21 cellular contexts compared by ENCODE assay signal in genomic region chr16:27472091-27473020, GRCh38.
A peak's percentile ranks its signal among the peaks of the same experiment; 100 is the strongest.
DNase-seq lines count a peak whose midpoint lies in the region; ATAC-seq and TF ChIP-seq lines count a peak whose summit lies in the region.
"Had no signal": no experiment of that assay in that cellular context is flagged by ENCODE, and none has a peak within 500 bp of the region (broad histone marks: within the 10 kb centered on the region; RNA-seq: fewer than 3 reads in every experiment).

No MANE protein-coding gene starts in this region.

- no peak overlapping the region for H3K4me3 Mint-ChIP-seq in activated T-cell treated with anti-CD3 and anti-CD28 coated beads, Interleukin-2, amount 50 U/mL, for 24 hours
- no peak overlapping the region for H3K4me3 Mint-ChIP-seq in T-helper 17 cell
- H3K4me3 Mint-ChIP-seq: nephron had no signal

- peaks cover 15% of the 10 kb centered on the region for H3F3A ChIP-seq in GM23248 (ENCODE audit: insufficient read depth)

- H3K4me2 ChIP-seq in skeletal muscle satellite cell (ENCODE audit: low read length) (no peak overlapping the region), GM23248 (ENCODE audit: unreplicated experiment) (no peak overlapping the region)
- H3K4me2 ChIP-seq: BLaER1 treated with 17β-estradiol and CSF1 and Interleukin-3, amounts not matched to agents 10 nM and 100 nM had no signal

- H3K9me2 ChIP-seq in GM23248 (ENCODE audit: insufficient read depth) = no peaks in the 10 kb centered on the region

- H3K9me3 Mint-ChIP-seq in activated T-cell treated with anti-CD3 and anti-CD28 coated beads, Interleukin-2, amount 50 U/mL, for 24 hours = no peaks in the 10 kb centered on the region
- H3K9me3 Mint-ChIP-seq: nephron had no signal

- in situ Hi-C loops in GM23248 (cut with MboI) = no loop called here

- DNase-seq in activated T-cell treated with anti-CD3 and anti-CD28 coated beads, Interleukin-2, amount 50 U/mL, for 24 hours = no peak
- DNase-seq in activated T-cell treated with anti-CD3 and anti-CD28 coated beads, Interleukin-2, amount 50 U/mL, for 1 hour = no peak
- DNase-seq in T-helper 17 cell (no peak), fibroblast of peridontal ligament (ENCODE audit: extremely low read depth) (peak; percentile 7), esophagus muscularis mucosa (ENCODE audit: extremely low spot score) (no peak), GM23248 (no peak)
- DNase-seq: activated CD4-positive, alpha-beta T cell treated with anti-CD3 and anti-CD28 coated beads for 4 hours; activated CD8-positive, alpha-beta memory T cell treated with anti-CD3 and anti-CD28 coated beads, Interleukin-2, amount 50 U/mL, for 48 hours; anterior cingulate cortex; foreskin fibroblast; HCEC 1CT; kidney glomerular epithelial cell; mesendoderm; MM.1S; substantia nigra; uterus had no signal

- TF ChIP-seq CTCF in esophagus muscularis mucosa (IDR thresholded peaks at IDR 0.05) = no peak

- intact Hi-C loops in esophagus muscularis mucosa (cut with DNase I) = no loop called here

- H3K27ac ChIP-seq in esophagus muscularis mucosa (replicated peaks in 1 of 4) (no peak overlapping the region), GM23248 (no peak overlapping the region)
- H3K27ac ChIP-seq: BLaER1 treated with 17β-estradiol and CSF1 and Interleukin-3, amounts not matched to agents 10 nM and 100 nM; prostate gland; uterus had no signal

- no peak overlapping the region for H2AFZ ChIP-seq in GM23248

- no peaks in the 10 kb centered on the region for H3K79me2 ChIP-seq in GM23248 (ENCODE audit: insufficient read depth)

- peaks cover 97% of the 10 kb centered on the region for H3K36me3 Mint-ChIP-seq in activated T-cell treated with anti-CD3 and anti-CD28 coated beads, Interleukin-2, amount 50 U/mL, for 24 hours (ENCODE audit: low read depth)
- peaks cover 26% of the 10 kb centered on the region for H3K36me3 Mint-ChIP-seq in T-helper 17 cell (ENCODE audit: low read depth)

- no peaks in the 10 kb centered on the region for H3K9me3 ChIP-seq in T-helper 17 cell (ENCODE audit: control insufficient read depth, low read length, poor library complexity, severe bottlenecking)
- no peaks in the 10 kb centered on the region for H3K9me3 ChIP-seq in skeletal muscle satellite cell (replicated peaks; ENCODE audit: low read length)
- H3K9me3 ChIP-seq in esophagus muscularis mucosa = no peaks in the 10 kb centered on the region
- no peaks in the 10 kb centered on the region for H3K9me3 ChIP-seq in GM23248 (ENCODE audit: low read depth)
- H3K9me3 ChIP-seq: prostate gland, uterus had no signal

- TF ChIP-seq EP300 in esophagus muscularis mucosa (IDR thresholded peaks at IDR 0.05) = no peak

- H3K9ac ChIP-seq in skeletal muscle satellite cell (ENCODE audit: low read depth, low read length) (peak overlapping the region; percentile 38), GM23248 (no peak overlapping the region)
- H3K9ac ChIP-seq: BLaER1 treated with 17β-estradiol and CSF1 and Interleukin-3, amounts not matched to agents 10 nM and 100 nM had no signal

- no peaks in the 10 kb centered on the region for H3K4me1 Mint-ChIP-seq in activated T-cell treated with anti-CD3 and anti-CD28 coated beads, Interleukin-2, amount 50 U/mL, for 24 hours (ENCODE audit: low read depth)
- H3K4me1 Mint-ChIP-seq in T-helper 17 cell = peaks cover 5% of the 10 kb centered on the region
- H3K4me1 Mint-ChIP-seq: nephron had no signal

- no peak overlapping the region for H3K4me3 ChIP-seq in skeletal muscle satellite cell (ENCODE audit: low read length)
- no peak overlapping the region for H3K4me3 ChIP-seq in esophagus muscularis mucosa
- no peak overlapping the region for H3K4me3 ChIP-seq in GM23248
- H3K4me3 ChIP-seq: BLaER1 treated with 17β-estradiol and CSF1 and Interleukin-3, amounts not matched to agents 10 nM and 100 nM; prostate gland; uterus had no signal

- H3K27me3 ChIP-seq in skeletal muscle satellite cell (ENCODE audit: control insufficient read depth, insufficient read depth, low read length) (no peaks in the 10 kb centered on the region), esophagus muscularis mucosa (no peaks in the 10 kb centered on the region), GM23248 (replicated peaks; ENCODE audit: insufficient read depth) (no peaks in the 10 kb centered on the region)
- H3K27me3 ChIP-seq: BLaER1 treated with 17β-estradiol and CSF1 and Interleukin-3, amounts not matched to agents 10 nM and 100 nM; uterus had no signal

- H3K27ac Mint-ChIP-seq in activated T-cell treated with anti-CD3 and anti-CD28 coated beads, Interleukin-2, amount 50 U/mL, for 24 hours = peak overlapping the region; percentile 1
- H3K27ac Mint-ChIP-seq in T-helper 17 cell = peak overlapping the region; percentile 29
- H3K27ac Mint-ChIP-seq: nephron had no signal

- no peak for ATAC-seq in T-helper 17 cell
- no peak for ATAC-seq in GM21723 (IDR thresholded peaks at IDR 0.05; ENCODE audit: unreplicated experiment)

- H3K4me1 ChIP-seq in skeletal muscle satellite cell (ENCODE audit: control insufficient read depth, insufficient read depth, low read length) (peaks cover 63% of the 10 kb centered on the region), esophagus muscularis mucosa (peaks cover 0 to 12% (median 5%) of the 10 kb centered on the region in 4 donors), GM23248 (ENCODE audit: insufficient read depth) (peaks cover 21% of the 10 kb centered on the region)
- H3K4me1 ChIP-seq: prostate gland, uterus had no signal

- no peaks in the 10 kb centered on the region for H4K20me1 ChIP-seq in GM23248 (ENCODE audit: insufficient read depth)

- TF ChIP-seq POLR2A in esophagus muscularis mucosa (IDR thresholded peaks at IDR 0.05; ENCODE audit: low read depth) = no peak

- peaks cover 79% of the 10 kb centered on the region for H3K36me3 ChIP-seq in skeletal muscle satellite cell (ENCODE audit: insufficient read depth, low read length)
- peaks cover 72 to 100% (median 100%) of the 10 kb centered on the region in 4 donors for H3K36me3 ChIP-seq in esophagus muscularis mucosa
- H3K36me3 ChIP-seq in GM23248 (ENCODE audit: low read depth) = peaks cover 45% of the 10 kb centered on the region
- H3K36me3 ChIP-seq: uterus had no signal

- H3K27me3 Mint-ChIP-seq in activated T-cell treated with anti-CD3 and anti-CD28 coated beads, Interleukin-2, amount 50 U/mL, for 24 hours = no peaks in the 10 kb centered on the region
- no peaks in the 10 kb centered on the region for H3K27me3 Mint-ChIP-seq in T-helper 17 cell

- WGBS in esophagus muscularis mucosa = 95% methylated on average over 15 of the region's 15 CpGs
- 96 to 98% methylated on average over 15 of the region's 15 CpGs for WGBS in GM23248 (ENCODE audit: low coverage in 1 of 2, low lambda C conversion rate in 2 of 2, missing lambda C conversion rate in 2 of 2), 2 experiments
